In the genomic region with DNA sequence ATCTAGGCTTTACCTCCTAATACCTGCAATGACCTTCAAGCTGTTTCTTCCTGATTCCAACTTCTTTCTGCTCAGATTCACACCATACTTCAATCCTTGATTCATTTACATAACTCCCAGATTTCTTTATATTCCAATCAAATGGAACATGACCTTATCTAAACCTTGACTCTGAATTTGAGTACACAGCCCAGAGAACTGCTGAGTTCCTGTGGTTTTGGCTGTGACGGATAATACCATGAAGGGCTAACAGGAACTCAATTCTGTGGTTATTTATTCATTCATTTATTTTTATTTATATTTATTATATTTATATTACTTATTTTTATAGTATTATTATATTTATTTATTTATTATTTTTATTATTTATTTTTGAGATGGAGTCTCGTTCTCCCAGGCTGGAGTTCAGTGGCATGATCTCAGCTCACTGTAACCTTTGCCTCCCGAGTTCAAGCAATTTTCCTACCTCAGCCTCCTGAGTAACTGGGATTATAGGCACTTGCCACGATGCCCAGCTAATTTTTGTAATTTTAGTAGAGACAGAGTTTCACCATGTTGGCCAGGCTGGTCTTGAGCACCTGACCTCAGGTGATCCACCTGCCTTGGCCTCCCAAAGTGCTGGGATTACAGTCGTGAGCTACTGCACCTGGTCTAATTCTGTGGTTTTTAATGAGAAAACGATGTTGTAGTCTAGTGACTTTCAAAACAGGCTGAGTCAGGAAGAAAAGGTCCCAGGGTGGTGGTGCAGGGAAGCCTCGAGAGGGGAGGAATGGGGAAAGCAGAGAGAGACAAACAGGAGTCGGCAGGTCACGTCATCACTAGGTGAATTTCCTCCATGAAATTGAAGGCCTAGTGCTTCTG, we compare ENCODE assay signal across 24 cellular contexts.
"Had no signal": no experiment of that assay in that cellular context is flagged by ENCODE, and none has a peak within 500 bp of the region (broad histone marks: within the 10 kb centered on the region; RNA-seq: fewer than 3 reads in every experiment).

No MANE protein-coding gene starts in this region.

- H3K27ac Mint-ChIP-seq: activated CD4-positive, alpha-beta T cell treated with anti-CD3 and anti-CD28 coated beads, Interleukin-2, amount 10 ng/mL, durations not matched to agents 7 days and 5 days; activated CD8-positive, alpha-beta T cell treated with anti-CD3 and anti-CD28 coated beads for 36 hours; activated T-helper 17 cell treated with anti-CD3 and anti-CD28 coated beads, Interleukin-2, amount 50 U/mL, for 72 hours had no signal

- H3K4me2 ChIP-seq: hepatocyte had no signal

- ATAC-seq: activated CD8-positive, alpha-beta T cell treated with anti-CD3 and anti-CD28 coated beads for 36 hours; activated T-cell treated with anti-CD3 and anti-CD28 coated beads, Interleukin-2, amount 50 U/mL, for 4 hours; activated T-helper 17 cell treated with anti-CD3 and anti-CD28 coated beads, Interleukin-2, amount 50 U/mL, for 72 hours; body of pancreas; gastroesophageal sphincter; left cardiac atrium; left ventricle myocardium superior; right cardiac atrium; stimulated activated naive CD8-positive, alpha-beta T cell treated with anti-CD3 and anti-CD28 coated beads, Interleukin-15, Interleukin-2, amounts not matched to agents 100 U/mL and 50 U/mL, for 24 hours had no signal

- H3K4me3 Mint-ChIP-seq: activated CD4-positive, alpha-beta T cell treated with anti-CD3 and anti-CD28 coated beads, Interleukin-2, amount 10 ng/mL, durations not matched to agents 7 days and 5 days; activated CD8-positive, alpha-beta T cell treated with anti-CD3 and anti-CD28 coated beads for 36 hours; activated T-cell treated with anti-CD3 and anti-CD28 coated beads, Interleukin-2, amount 50 U/mL, for 4 hours; activated T-helper 17 cell treated with anti-CD3 and anti-CD28 coated beads, Interleukin-2, amount 50 U/mL, for 72 hours; naive B cell had no signal

- H3K36me3 ChIP-seq: colonic mucosa, gastroesophageal sphincter, thoracic aorta, upper lobe of left lung, WERI-Rb-1 had no signal

- DNase-seq: activated CD4-positive, alpha-beta T cell treated with anti-CD3 and anti-CD28 coated beads, Interleukin-2, amount 10 ng/mL, durations not matched to agents 7 days and 5 days; activated CD4-positive, CD25-positive, alpha-beta regulatory T cell treated with anti-CD3 and anti-CD28 coated beads, Interleukin-2, amount 50 U/mL, for 72 hours; activated CD8-positive, alpha-beta T cell treated with anti-CD3 and anti-CD28 coated beads for 36 hours; activated gamma-delta T cell treated with Interleukin-2 at 50 U/mL for 16 hours; activated naive CD4-positive, alpha-beta T cell treated with anti-CD3 and anti-CD28 coated beads, Interleukin-2, amount 50 U/mL, for 16 hours; activated T-cell treated with anti-CD3 and anti-CD28 coated beads, Interleukin-2, amount 50 U/mL, for 4 hours; anterior cingulate cortex; body of pancreas; cerebellar nuclear complex; colonic mucosa; effector memory CD4-positive, alpha-beta T cell; left cardiac atrium; left ventricle myocardium superior; naive B cell; right cardiac atrium; stimulated activated CD4-positive, alpha-beta T cell treated with anti-CD3 and anti-CD28 coated beads, Interleukin-2, amount 100 ng/mL, for 48 hours; stimulated activated naive CD8-positive, alpha-beta T cell treated with anti-CD3 and anti-CD28 coated beads, Interleukin-15, Interleukin-2, amounts not matched to agents 100 U/mL and 50 U/mL, for 24 hours; T1000; upper lobe of left lung had no signal

- H3K36me3 Mint-ChIP-seq: naive B cell had no signal

- H3K9me3 Mint-ChIP-seq: activated CD8-positive, alpha-beta T cell treated with anti-CD3 and anti-CD28 coated beads for 36 hours; activated T-cell treated with anti-CD3 and anti-CD28 coated beads, Interleukin-2, amount 50 U/mL, for 4 hours; activated T-helper 17 cell treated with anti-CD3 and anti-CD28 coated beads, Interleukin-2, amount 50 U/mL, for 72 hours; naive B cell had no signal

- H3K27ac ChIP-seq: body of pancreas, colonic mucosa, gastroesophageal sphincter, thoracic aorta, upper lobe of left lung, WERI-Rb-1 had no signal

- H2AFZ ChIP-seq: hepatocyte had no signal

- H3K79me2 ChIP-seq: hepatocyte had no signal

- H3K27me3 Mint-ChIP-seq: activated CD4-positive, alpha-beta T cell treated with anti-CD3 and anti-CD28 coated beads, Interleukin-2, amount 10 ng/mL, durations not matched to agents 7 days and 5 days; activated CD8-positive, alpha-beta T cell treated with anti-CD3 and anti-CD28 coated beads for 36 hours; activated T-helper 17 cell treated with anti-CD3 and anti-CD28 coated beads, Interleukin-2, amount 50 U/mL, for 72 hours; naive B cell had no signal

- H3K27me3 ChIP-seq: body of pancreas, colonic mucosa, gastroesophageal sphincter, hepatocyte, upper lobe of left lung had no signal

- H3K4me1 ChIP-seq: colonic mucosa had no signal

- H3K4me3 ChIP-seq: body of pancreas, colonic mucosa, gastroesophageal sphincter, hepatocyte, thoracic aorta, upper lobe of left lung had no signal

- H3K9me3 ChIP-seq: body of pancreas, colonic mucosa, gastroesophageal sphincter, thoracic aorta, upper lobe of left lung had no signal
